In genomic region chr17:63022567-63022966, GRCh38 we compare ENCODE assay signal across 27 cellular contexts.
"Had no signal": no experiment of that assay in that cellular context is flagged by ENCODE, and none has a peak within 500 bp of the region (broad histone marks: within the 10 kb centered on the region; RNA-seq: fewer than 3 reads in every experiment).

No MANE protein-coding gene starts in this region.

- DNase-seq: activated CD4-positive, alpha-beta memory T cell treated with anti-CD3 and anti-CD28 coated beads, Interleukin-2, amount 10 ng/mL, durations not matched to agents 7 days and 5 days; activated CD4-positive, alpha-beta T cell treated with anti-CD3 and anti-CD28 coated beads for 4 hours; activated CD4-positive, alpha-beta T cell treated with anti-CD3 and anti-CD28 coated beads, Interleukin-2, amount 10 ng/mL, durations not matched to agents 7 days and 5 days; activated CD4-positive, alpha-beta T cell treated with anti-CD3 and anti-CD28 coated beads, Interleukin-2, amount 50 U/mL, for 4 hours; activated CD4-positive, CD25-positive, alpha-beta regulatory T cell; activated CD4-positive, CD25-positive, alpha-beta regulatory T cell treated with anti-CD3 and anti-CD28 coated beads, Interleukin-2, amount 50 U/mL, for 72 hours; activated CD8-positive, alpha-beta memory T cell treated with anti-CD3 and anti-CD28 coated beads, Interleukin-2, amount 50 U/mL, for 48 hours; activated gamma-delta T cell; activated naive CD4-positive, alpha-beta T cell; activated naive CD4-positive, alpha-beta T cell treated with anti-CD3 and anti-CD28 coated beads, Interleukin-2, amount 10 ng/mL, durations not matched to agents 7 days and 5 days; activated naive CD8-positive, alpha-beta T cell treated with anti-CD3 and anti-CD28 coated beads, Interleukin-2, amount 10 ng/mL, durations not matched to agents 7 days and 5 days; activated T-cell treated with anti-CD3 and anti-CD28 coated beads for 4 hours; activated T-cell treated with anti-CD3 and anti-CD28 coated beads, Interleukin-2, amount 50 U/mL, for 24 hours; activated T-cell treated with anti-CD3 and anti-CD28 coated beads, Interleukin-2, amount 50 U/mL, for 72 hours; dorsolateral prefrontal cortex; effector memory CD4-positive, alpha-beta T cell; endodermal cell; foreskin keratinocyte; gastrocnemius medialis; glutamatergic neuron; heart left ventricle; T-helper 2 cell had no signal

- H3K4me3 ChIP-seq: ascending aorta, breast epithelium, coronary artery, dorsolateral prefrontal cortex, esophagus muscularis mucosa, gastrocnemius medialis, heart left ventricle had no signal

- H3K27me3 ChIP-seq: ascending aorta, breast epithelium, dorsolateral prefrontal cortex, esophagus muscularis mucosa, foreskin keratinocyte, gastrocnemius medialis, heart left ventricle had no signal

- H3K27ac ChIP-seq: ascending aorta, breast epithelium, coronary artery, dorsolateral prefrontal cortex, esophagus muscularis mucosa, foreskin keratinocyte, gastrocnemius medialis, heart left ventricle had no signal

- ATAC-seq: activated naive CD4-positive, alpha-beta T cell treated with anti-CD3 and anti-CD28 coated beads, Interleukin-2, amount 50 U/mL, for 72 hours; activated T-cell treated with anti-CD3 and anti-CD28 coated beads, Interleukin-2, amount 50 U/mL, for 72 hours; foreskin keratinocyte; gastrocnemius medialis; heart left ventricle had no signal

- H3K9me3 ChIP-seq: ascending aorta, breast epithelium, esophagus muscularis mucosa, gastrocnemius medialis, heart left ventricle had no signal

- H3K4me1 ChIP-seq: ascending aorta, breast epithelium, gastrocnemius medialis, heart left ventricle had no signal

- H3K36me3 ChIP-seq: ascending aorta, breast epithelium, esophagus muscularis mucosa, gastrocnemius medialis, heart left ventricle had no signal
